Comparison of ENCODE assay signal across 16 cellular contexts in genomic region chr11:65165847-65166317, GRCh38. TPM values are rescaled to one million over a fixed set of nuclear protein-coding genes. Genes with fewer than 3 reads are reported as not detected.
DNase-seq lines count a peak whose midpoint lies in the region; ATAC-seq and TF ChIP-seq lines count a peak whose summit lies in the region.
"Had no signal": no experiment of that assay in that cellular context is flagged by ENCODE, and none has a peak within 500 bp of the region (broad histone marks: within the 10 kb centered on the region; RNA-seq: fewer than 3 reads in every experiment).

No MANE protein-coding gene starts in this region.

- H3K9me3 Mint-ChIP-seq in MCF 10A (ENCODE audit: unreplicated experiment) = no peaks in the 10 kb centered on the region
- H3K9me3 Mint-ChIP-seq in activated naive CD4-positive, alpha-beta T cell treated with anti-CD3 and anti-CD28 coated beads, Interleukin-2, amount 50 U/mL, for 72 hours = no peaks in the 10 kb centered on the region
- H3K9me3 Mint-ChIP-seq: activated naive CD8-positive, alpha-beta T cell treated with anti-CD3 and anti-CD28 coated beads, Interleukin-2, amount 50 U/mL, for 24 hours had no signal

- H3K27ac ChIP-seq in breast epithelium (peak overlapping the region in 1 of 2 donors; percentile 62), fibroblast of lung (ENCODE audit: insufficient read depth, low read length) (peak overlapping the region; percentile 11), osteoblast (ENCODE audit: low read depth, low read length) (peak overlapping the region; percentile 59), aorta (ENCODE audit: low read depth in 1 of 2, low read length in 2 of 2) (no peak overlapping the region)

- CTCF ChIA-PET in MCF 10A (lab: Yijun Ruan, JAX) = interaction anchor here (0.7 kb wide), 1 partner anchor 23 kb away, joined by 6 read pairs; no protein-coding TSS in a partner anchor

- H3K79me2 ChIP-seq in fibroblast of lung (ENCODE audit: control insufficient read depth, insufficient read depth, low read length) = no peaks in the 10 kb centered on the region
- H3K79me2 ChIP-seq in osteoblast (ENCODE audit: insufficient read depth, low read length) = no peaks in the 10 kb centered on the region

- no TSS peak for BruUV-seq in MCF 10A (replicated peaks; lab: Mats Ljungman, UMichigan)

- WGBS in aorta, 2 donors = 23 to 39% methylated on average over 22 of the region's 22 CpGs

- H3K27me3 ChIP-seq in breast epithelium (no peaks in the 10 kb centered on the region), fibroblast of lung (ENCODE audit: control insufficient read depth, insufficient read depth, low read length) (no peaks in the 10 kb centered on the region), osteoblast (ENCODE audit: insufficient read depth, low read length) (no peaks in the 10 kb centered on the region), aorta (ENCODE audit: control insufficient read depth in 1 of 2, insufficient read depth in 2 of 2, low read length in 1 of 2) (no peaks in the 10 kb centered on the region)
- H3K27me3 ChIP-seq: heart right ventricle had no signal

- peak overlapping the region; percentile 21 for H3K9ac ChIP-seq in fibroblast of lung (ENCODE audit: insufficient read depth, low read length)

- H3K4me3 Mint-ChIP-seq in MCF 10A (ENCODE audit: unreplicated experiment) = no peak overlapping the region
- H3K4me3 Mint-ChIP-seq: activated CD8-positive, alpha-beta memory T cell treated with anti-CD3 and anti-CD28 coated beads, Interleukin-2, amount 10 ng/mL, durations not matched to agents 7 days and 5 days; activated naive CD8-positive, alpha-beta T cell treated with anti-CD3 and anti-CD28 coated beads, Interleukin-2, amount 50 U/mL, for 24 hours had no signal

- TF ChIP-seq CTCF in breast epithelium (IDR thresholded peaks at IDR 0.05) (no peak), MCF 10A (IDR thresholded peaks at IDR 0.05; ENCODE audit: unreplicated experiment) (no peak), fibroblast of lung (conservative IDR thresholded peaks at IDR 0.05 in 1 of 2, IDR thresholded peaks at IDR 0.05 in 1 of 2; ENCODE audit: low read depth in 1 of 2, low read length in 2 of 2) (no peak), osteoblast (IDR thresholded peaks at IDR 0.05; ENCODE audit: extremely low read depth, low read depth, low read length) (no peak)

- no peaks in the 10 kb centered on the region for H4K20me1 ChIP-seq in fibroblast of lung (ENCODE audit: control insufficient read depth, extremely low read depth, insufficient read depth, low read length)
- no peaks in the 10 kb centered on the region for H4K20me1 ChIP-seq in osteoblast (ENCODE audit: insufficient read depth, low read length)

- no peak for TF ChIP-seq POLR2A in breast epithelium (IDR thresholded peaks at IDR 0.05)

- H3K4me1 ChIP-seq in breast epithelium (no peaks in the 10 kb centered on the region), fibroblast of lung (ENCODE audit: control insufficient read depth, extremely low read depth, insufficient read depth, low read length) (peaks cover 3% of the 10 kb centered on the region), osteoblast (ENCODE audit: insufficient read depth, low read length) (peaks cover 7% of the 10 kb centered on the region), aorta (ENCODE audit: control insufficient read depth in 1 of 2, insufficient read depth in 2 of 2, low read length in 2 of 2) (no peaks in the 10 kb centered on the region)

- intact Hi-C loops in breast epithelium (cut with DNase I; ENCODE audit: low total_unique reads) = no loop called here
- intact Hi-C loops in MCF 10A (cut with micrococcal nuclease) = no loop called here
- intact Hi-C loops in aorta (cut with DNase I) = no loop called here

- H3K27ac Mint-ChIP-seq in MCF 10A (ENCODE audit: low read depth, unreplicated experiment) = no peak overlapping the region
- H3K27ac Mint-ChIP-seq in activated naive CD4-positive, alpha-beta T cell treated with anti-CD3 and anti-CD28 coated beads, Interleukin-2, amount 50 U/mL, for 72 hours = peak overlapping the region in 1 of 2 donors; percentile 25
- H3K27ac Mint-ChIP-seq: activated CD8-positive, alpha-beta memory T cell treated with anti-CD3 and anti-CD28 coated beads, Interleukin-2, amount 10 ng/mL, durations not matched to agents 7 days and 5 days; activated naive CD8-positive, alpha-beta T cell treated with anti-CD3 and anti-CD28 coated beads, Interleukin-2, amount 50 U/mL, for 24 hours had no signal

- peak overlapping the region; percentile 91 for H2AFZ ChIP-seq in fibroblast of lung (ENCODE audit: low read length)
- peak overlapping the region; percentile 95 for H2AFZ ChIP-seq in osteoblast (ENCODE audit: low read length)

- H3K4me3 ChIP-seq in breast epithelium (peak overlapping the region; percentile 19 to 44 (median 36)), fibroblast of lung (replicated peaks in 1 of 4; ENCODE audit: control extremely low read depth in 1 of 4, insufficient read depth in 1 of 4, low read depth in 3 of 4, low read length in 4 of 4) (peak overlapping the region in 3 of 4 experiments; percentile 8 to 45 (median 37)), osteoblast (ENCODE audit: insufficient read depth, low read length) (peak overlapping the region; percentile 71), aorta (ENCODE audit: low read length in 2 of 2) (no peak overlapping the region)

- peak overlapping the region; percentile 75 for H3K4me2 ChIP-seq in fibroblast of lung (ENCODE audit: extremely low read depth, insufficient read depth, low read length)
- peak overlapping the region; percentile 87 for H3K4me2 ChIP-seq in osteoblast (ENCODE audit: insufficient read depth, low read length)

- no peaks in the 10 kb centered on the region for H3K9me3 ChIP-seq in breast epithelium
- H3K9me3 ChIP-seq in fibroblast of lung (ENCODE audit: control insufficient read depth, insufficient read depth, low read depth, low read length) = no peaks in the 10 kb centered on the region
- no peaks in the 10 kb centered on the region for H3K9me3 ChIP-seq in osteoblast (ENCODE audit: low read depth, low read length)
- H3K9me3 ChIP-seq in aorta (ENCODE audit: control insufficient read depth, low read length) = no peaks in the 10 kb centered on the region
- H3K9me3 ChIP-seq: heart right ventricle had no signal

- peak; percentile 11 for ATAC-seq in aorta (ENCODE audit: low FRiP score)
- no peak for ATAC-seq in HG02610 (IDR thresholded peaks at IDR 0.05; ENCODE audit: unreplicated experiment)
- ATAC-seq in activated naive CD4-positive, alpha-beta T cell treated with anti-CD3 and anti-CD28 coated beads, Interleukin-2, amount 50 U/mL, for 72 hours = no peak
- ATAC-seq: activated CD8-positive, alpha-beta memory T cell treated with anti-CD3 and anti-CD28 coated beads, Interleukin-2, amount 10 ng/mL, durations not matched to agents 7 days and 5 days; activated naive CD8-positive, alpha-beta T cell treated with anti-CD3 and anti-CD28 coated beads, Interleukin-2, amount 50 U/mL, for 24 hours; heart right ventricle had no signal

- POLR2A ChIA-PET in MCF 10A (lab: Yijun Ruan, JAX) = interaction anchor here (0.7 to 1.7 kb wide), 2 partner anchors 26 to 31 kb away, joined by 3 to 5 read pairs; no protein-coding TSS in a partner anchor

- H3K4me1 Mint-ChIP-seq in MCF 10A (ENCODE audit: insufficient read depth, unreplicated experiment) = no peaks in the 10 kb centered on the region

- no peaks in the 10 kb centered on the region for H3K36me3 Mint-ChIP-seq in MCF 10A (ENCODE audit: insufficient read depth, unreplicated experiment)
- no peaks in the 10 kb centered on the region for H3K36me3 Mint-ChIP-seq in activated naive CD4-positive, alpha-beta T cell treated with anti-CD3 and anti-CD28 coated beads, Interleukin-2, amount 50 U/mL, for 72 hours
- H3K36me3 Mint-ChIP-seq: activated CD8-positive, alpha-beta memory T cell treated with anti-CD3 and anti-CD28 coated beads, Interleukin-2, amount 10 ng/mL, durations not matched to agents 7 days and 5 days had no signal

- DNase-seq in breast epithelium (ENCODE audit: low spot score in 2 of 2) (no peak), MCF 10A (ENCODE audit: unreplicated experiment) (no peak), fibroblast of lung (ENCODE audit: low read depth in 2 of 2) (no peak), osteoblast (ENCODE audit: insufficient read length, low spot score, missing footprints) (peak; percentile 63), aorta (peak in 1 of 2 donors; percentile 31), HK-2 (ENCODE audit: unreplicated experiment) (no peak)
- DNase-seq in activated naive CD4-positive, alpha-beta T cell treated with anti-CD3 and anti-CD28 coated beads, Interleukin-2, amount 50 U/mL, for 72 hours (ENCODE audit: low spot score in 2 of 2) = no peak
- DNase-seq: activated CD8-positive, alpha-beta memory T cell treated with anti-CD3 and anti-CD28 coated beads, Interleukin-2, amount 10 ng/mL, durations not matched to agents 7 days and 5 days; activated naive CD8-positive, alpha-beta T cell treated with anti-CD3 and anti-CD28 coated beads, Interleukin-2, amount 50 U/mL, for 24 hours; DMS 273 treated with DMSO at 0.1 percent for 48 hours; heart right ventricle; NCI-H510A; retina had no signal

- H3K27me3 Mint-ChIP-seq in MCF 10A (ENCODE audit: insufficient read depth, unreplicated experiment) = no peaks in the 10 kb centered on the region
- H3K27me3 Mint-ChIP-seq: activated naive CD8-positive, alpha-beta T cell treated with anti-CD3 and anti-CD28 coated beads, Interleukin-2, amount 50 U/mL, for 24 hours had no signal

- H3K36me3 ChIP-seq in breast epithelium = no peaks in the 10 kb centered on the region
- no peaks in the 10 kb centered on the region for H3K36me3 ChIP-seq in fibroblast of lung (ENCODE audit: control insufficient read depth, insufficient read depth, low read length)
- H3K36me3 ChIP-seq in osteoblast (ENCODE audit: insufficient read depth, low read length) = no peaks in the 10 kb centered on the region
- no peaks in the 10 kb centered on the region for H3K36me3 ChIP-seq in aorta (ENCODE audit: control insufficient read depth in 1 of 2, insufficient read depth in 2 of 2, low read length in 1 of 2)
- H3K36me3 ChIP-seq: heart right ventricle had no signal

RNA-seq across cellular contexts. Expression of gene SPDYC, which starts 4.2 kb away (rescaled TPM):
- total RNA-seq in breast epithelium (not detected), MCF 10A (2022) (not detected in 2 replicates), fibroblast of lung (not detected in 2 replicates), osteoblast (not detected in 2 replicates), aorta (not detected)
- polyA plus RNA-seq in fibroblast of lung (not detected in 2 replicates), aorta (not detected)
- polyA plus RNA-seq in fibroblast of lung (2012) = not detected in 2 replicates
- not detected in 2 replicates for polyA minus RNA-seq in fibroblast of lung (ENCODE audit: low replicate concordance)
- total RNA-seq in activated naive CD4-positive, alpha-beta T cell treated with anti-CD3 and anti-CD28 coated beads, Interleukin-2, amount 50 U/mL, for 72 hours = not detected
- total RNA-seq: A172; activated CD8-positive, alpha-beta memory T cell treated with anti-CD3 and anti-CD28 coated beads, Interleukin-2, amount 10 ng/mL, durations not matched to agents 7 days and 5 days; dermis microvascular lymphatic vessel endothelial cell; heart right ventricle had no signal
- polyA plus RNA-seq: heart right ventricle had no signal

RNA-seq across cellular contexts. Expression of gene CAPN1, which starts 15.8 kb away (rescaled TPM):
- total RNA-seq in breast epithelium (100 to 1,000 TPM; 112 to 167 (median 140) TPM), MCF 10A (2022) (111 and 117 TPM in 2 replicates), fibroblast of lung (58.0 and 94.5 TPM in 2 replicates), osteoblast (102 and 116 TPM in 2 replicates), aorta (100 to 1,000 TPM; 109 to 137 TPM)
- polyA plus RNA-seq in fibroblast of lung (70.3 and 111 TPM in 2 replicates), aorta (10 to 100 TPM; 75.5 to 96.3 TPM)
- polyA plus RNA-seq in fibroblast of lung (2012) = 135 and 180 TPM in 2 replicates
- polyA minus RNA-seq in fibroblast of lung (ENCODE audit: low replicate concordance) = 332 and 357 TPM in 2 replicates
- 100 to 1,000 TPM; 119 to 137 TPM for total RNA-seq in activated naive CD4-positive, alpha-beta T cell treated with anti-CD3 and anti-CD28 coated beads, Interleukin-2, amount 50 U/mL, for 72 hours

RNA-seq across cellular contexts. Expression of gene SYVN1, which starts 31.6 kb away (rescaled TPM):
- total RNA-seq in breast epithelium (10 to 100 TPM; 25.8 to 31.7 (median 27.2) TPM), MCF 10A (2022) (74.9 and 99.8 TPM in 2 replicates), fibroblast of lung (13.6 and 15.5 TPM in 2 replicates), osteoblast (10.3 and 11.9 TPM in 2 replicates), aorta (10 to 100 TPM; 50.2 to 64.0 TPM)
- polyA plus RNA-seq in fibroblast of lung (25.2 and 30.4 TPM in 2 replicates), aorta (10 to 100 TPM in 1 of 2 donors, 1 to 10 TPM in 1; 5.5 to 26.2 TPM)
- 26.7 and 28.2 TPM in 2 replicates for polyA plus RNA-seq in fibroblast of lung (2012)
- 259 and 336 TPM in 2 replicates for polyA minus RNA-seq in fibroblast of lung (ENCODE audit: low replicate concordance)
- total RNA-seq in activated naive CD4-positive, alpha-beta T cell treated with anti-CD3 and anti-CD28 coated beads, Interleukin-2, amount 50 U/mL, for 72 hours = 10 to 100 TPM; 30.2 to 31.6 TPM

RNA-seq across cellular contexts. Expression of gene MRPL49, which starts 43.8 kb away (rescaled TPM):
- 10 to 100 TPM; 66.2 to 92.6 (median 72.8) TPM for total RNA-seq in breast epithelium
- total RNA-seq in MCF 10A (2022) = 76.9 and 79.0 TPM in 2 replicates
- total RNA-seq in fibroblast of lung = 46.2 and 70.8 TPM in 2 replicates
- polyA plus RNA-seq in fibroblast of lung = 55.5 and 60.8 TPM in 2 replicates
- 39.5 and 45.3 TPM in 2 replicates for polyA plus RNA-seq in fibroblast of lung (2012)
- 58.5 and 106 TPM in 2 replicates for polyA minus RNA-seq in fibroblast of lung (ENCODE audit: low replicate concordance)
- total RNA-seq in osteoblast = 37.4 and 41.6 TPM in 2 replicates
- 10 to 100 TPM; 35.0 to 37.1 TPM for total RNA-seq in aorta
- polyA plus RNA-seq in aorta = 10 to 100 TPM; 44.2 to 52.2 TPM
- total RNA-seq in activated naive CD4-positive, alpha-beta T cell treated with anti-CD3 and anti-CD28 coated beads, Interleukin-2, amount 50 U/mL, for 72 hours = 10 to 100 TPM; 55.3 to 92.6 TPM

RNA-seq across cellular contexts. Expression of gene FAU, which starts 43.9 kb away (rescaled TPM):
- 1,000 to 10,000 TPM in 1 of 3 donors, 100 to 1,000 TPM in 2; 786 to 1,230 (median 855) TPM for total RNA-seq in breast epithelium
- 1,049 and 1,269 TPM in 2 replicates for total RNA-seq in MCF 10A (2022)
- 336 and 338 TPM in 2 replicates for total RNA-seq in fibroblast of lung
- 256 and 290 TPM in 2 replicates for polyA plus RNA-seq in fibroblast of lung
- polyA plus RNA-seq in fibroblast of lung (2012) = 927 and 982 TPM in 2 replicates
- polyA minus RNA-seq in fibroblast of lung (ENCODE audit: low replicate concordance) = 57.5 and 61.8 TPM in 2 replicates
- total RNA-seq in osteoblast = 94.3 and 118 TPM in 2 replicates
- total RNA-seq in aorta = 100 to 1,000 TPM; 674 to 804 TPM
- 1,000 to 10,000 TPM; 1,037 to 1,172 TPM for polyA plus RNA-seq in aorta
- 1,000 to 10,000 TPM in 1 of 2 donors, 100 to 1,000 TPM in 1; 983 to 1,040 TPM for total RNA-seq in activated naive CD4-positive, alpha-beta T cell treated with anti-CD3 and anti-CD28 coated beads, Interleukin-2, amount 50 U/mL, for 72 hours

Comparison
In these comparisons a context has a peak if more than half of its experiments do, and no peak if none do; other contexts are left out.
1. H3K27ac ChIP-seq: peak in fibroblast of lung (single experiment) and osteoblast (single experiment); none in aorta (0 of 2).
2. H3K4me3 ChIP-seq: peak in breast epithelium (3 of 3), fibroblast of lung (3 of 4) and osteoblast (single experiment); none in aorta (0 of 2).